18 cellular contexts compared by ENCODE assay signal in the genomic region with DNA sequence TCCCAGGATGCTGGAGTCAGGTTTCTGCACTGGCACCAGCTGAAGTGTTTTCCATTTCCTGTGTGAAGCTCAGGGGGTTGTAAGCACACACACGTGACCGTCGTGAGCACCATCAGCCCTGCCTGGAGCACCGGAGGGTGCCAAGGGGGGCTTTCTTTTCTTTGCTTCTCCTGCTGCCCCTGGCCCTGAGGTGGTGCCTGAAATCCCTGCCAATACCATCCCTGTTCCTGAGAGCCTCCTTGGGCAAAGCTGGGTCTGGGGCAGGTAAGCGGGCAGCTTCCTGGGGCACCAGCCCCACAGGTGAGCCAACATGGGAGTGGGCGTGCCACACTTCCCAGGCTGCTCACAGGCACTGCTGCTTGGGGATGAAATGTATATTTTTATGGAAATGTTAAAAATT.
"Had no signal": no experiment of that assay in that cellular context is flagged by ENCODE, and none has a peak within 500 bp of the region (broad histone marks: within the 10 kb centered on the region; RNA-seq: fewer than 3 reads in every experiment).

No MANE protein-coding gene starts in this region.

- H3K4me1 Mint-ChIP-seq: nephron had no signal

- H3K27ac Mint-ChIP-seq: activated T-helper 1 cell treated with anti-CD3 and anti-CD28 coated beads, Interleukin-12 subunit alpha, Interleukin-12 subunit beta, Interleukin-2, Interleukin-4 antibody, amounts not matched to agents 30 ng/mL and 10 ng/mL and 1 ng/mL, durations not matched to agents 14 hours and 24 hours and 36 hours; nephron; stimulated activated effector memory CD8-positive, alpha-beta T cell treated with anti-CD3 and anti-CD28 coated beads, Interleukin-12 subunit alpha, Interleukin-12 subunit beta, amount 100 ng/mL, for 72 hours had no signal

- H3K27me3 ChIP-seq: gastrocnemius medialis, right lobe of liver, tibial nerve, vagina had no signal

- ATAC-seq: gastrocnemius medialis; heart right ventricle; left ventricle myocardium superior; psoas muscle; right lobe of liver; stimulated activated effector memory CD8-positive, alpha-beta T cell treated with anti-CD3 and anti-CD28 coated beads, Interleukin-12 subunit alpha, Interleukin-12 subunit beta, amount 100 ng/mL, for 72 hours had no signal

- H3K4me3 Mint-ChIP-seq: activated naive CD4-positive, alpha-beta T cell treated with anti-CD3 and anti-CD28 coated beads for 36 hours; activated T-helper 1 cell treated with anti-CD3 and anti-CD28 coated beads, Interleukin-12 subunit alpha, Interleukin-12 subunit beta, Interleukin-2, Interleukin-4 antibody, amounts not matched to agents 30 ng/mL and 10 ng/mL and 1 ng/mL, durations not matched to agents 14 hours and 24 hours and 36 hours; nephron; stimulated activated effector memory CD8-positive, alpha-beta T cell treated with anti-CD3 and anti-CD28 coated beads, Interleukin-12 subunit alpha, Interleukin-12 subunit beta, amount 100 ng/mL, for 72 hours had no signal

- DNase-seq: activated CD4-positive, alpha-beta T cell treated with anti-CD3 and anti-CD28 coated beads for 1 hour; activated CD4-positive, alpha-beta T cell treated with anti-CD3 and anti-CD28 coated beads, Interleukin-2, amount 50 U/mL, for 48 hours; activated naive CD4-positive, alpha-beta T cell treated with anti-CD3 and anti-CD28 coated beads for 36 hours; central memory CD4-positive, alpha-beta T cell; cortex of kidney; effector memory CD4-positive, alpha-beta T cell; gastrocnemius medialis; heart right ventricle; left ventricle myocardium superior; mesenchymal stem cell; psoas muscle; right lobe of liver had no signal

- H3K4me3 ChIP-seq: gastrocnemius medialis, heart right ventricle, psoas muscle, right lobe of liver, tibial nerve, vagina had no signal

- H3K4me1 ChIP-seq: gastrocnemius medialis, heart right ventricle, psoas muscle, right lobe of liver, tibial nerve, vagina had no signal

- H3K9me3 ChIP-seq: gastrocnemius medialis, right lobe of liver, vagina had no signal

- H3K27ac ChIP-seq: epithelial cell of prostate, gastrocnemius medialis, heart right ventricle, psoas muscle, right lobe of liver, tibial nerve, vagina had no signal

- H3K36me3 ChIP-seq: gastrocnemius medialis, heart right ventricle, right lobe of liver, tibial nerve, vagina had no signal
